Comparison of ENCODE assay signal across 13 cellular contexts in the genomic region with DNA sequence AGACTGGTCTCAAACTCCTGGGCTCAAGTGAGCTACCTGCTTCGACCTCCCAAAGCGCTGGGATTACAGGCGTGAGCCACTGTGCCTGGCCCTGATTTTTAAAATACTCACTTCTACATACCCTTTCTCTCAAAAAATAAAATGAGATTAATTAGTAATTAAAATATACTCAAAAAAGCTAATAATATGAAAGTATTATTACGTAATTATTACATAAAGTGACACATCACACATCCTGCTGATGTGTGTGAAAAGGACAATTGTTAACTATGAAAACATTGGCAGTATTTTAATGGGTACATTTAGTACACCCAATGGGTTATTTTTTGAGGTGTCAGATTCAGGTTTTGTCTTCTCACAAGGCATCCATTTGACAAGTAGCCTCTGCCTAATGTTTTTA. TPM values are rescaled to one million over a fixed set of nuclear protein-coding genes. Genes with fewer than 3 reads are reported as not detected.
A peak's percentile ranks its signal among the peaks of the same experiment; 100 is the strongest.
DNase-seq lines count a peak whose midpoint lies in the region; ATAC-seq and TF ChIP-seq lines count a peak whose summit lies in the region.
"Had no signal": no experiment of that assay in that cellular context is flagged by ENCODE, and none has a peak within 500 bp of the region (broad histone marks: within the 10 kb centered on the region; RNA-seq: fewer than 3 reads in every experiment).

No MANE protein-coding gene starts in this region.

- H4K20me1 ChIP-seq in IMR-90 (ENCODE audit: insufficient read depth, low read length): no peaks in the 10 kb centered on the region
- H4K20me1 ChIP-seq: BLaER1 treated with 17β-estradiol and CSF1 and Interleukin-3, amounts not matched to agents 10 nM and 100 nM had no signal

- DNase-seq in IMR-90 (no peak), dorsolateral prefrontal cortex (no peak), psoas muscle (no peak), ACHN (no peak), SIG-M5 (lab: John Stamatoyannopoulos, UW) (no peak), NCI-H510A (lab: John Stamatoyannopoulos, UW) (no peak)
- DNase-seq: CD4-positive, CD25-positive, alpha-beta regulatory T cell; GF-D8 had no signal

- no peak overlapping the region for H2BK120ac ChIP-seq in IMR-90 (ENCODE audit: low read depth, low read length)

- H4K8ac ChIP-seq in IMR-90 (ENCODE audit: low read depth in 2 of 2, low read length in 2 of 2): no peak overlapping the region

- CTCF ChIA-PET in IMR-90 (lab: Yijun Ruan, JAX): no interaction called here

- no peak overlapping the region for H3K14ac ChIP-seq in IMR-90 (replicated peaks; ENCODE audit: low read depth, low read length)

- no peak overlapping the region for H3K9ac ChIP-seq in IMR-90 (ENCODE audit: low read depth, low read length)
- H3K9ac ChIP-seq: BLaER1 treated with 17β-estradiol and CSF1 and Interleukin-3, amounts not matched to agents 10 nM and 100 nM had no signal

- no peak for TF ChIP-seq POLR2A in IMR-90 (IDR thresholded peaks at IDR 0.05; ENCODE audit: low read depth, low read length)

- H3K27me3 ChIP-seq in IMR-90 (ENCODE audit: control insufficient read depth, insufficient read depth, low read length): no peaks in the 10 kb centered on the region
- H3K27me3 ChIP-seq in dorsolateral prefrontal cortex: no peaks in the 10 kb centered on the region
- H3K27me3 ChIP-seq in psoas muscle (ENCODE audit: insufficient read depth in 3 of 3, low read length in 2 of 3): no peaks in the 10 kb centered on the region
- H3K27me3 ChIP-seq: BLaER1 treated with 17β-estradiol and CSF1 and Interleukin-3, amounts not matched to agents 10 nM and 100 nM had no signal

- 0 out of 2 replicates have a peak overlapping the region, but pooled peaks have one; percentile 51 for H2AK5ac ChIP-seq in IMR-90 (ENCODE audit: low read depth, low read length)

- TF ChIP-seq CTCF in IMR-90 (conservative IDR thresholded peaks at IDR 0.05; ENCODE audit: low read depth, low read length) (no peak), dorsolateral prefrontal cortex (IDR thresholded peaks at IDR 0.05 in 54 of 56, conservative IDR thresholded peaks at IDR 0.05 in 2 of 56; ENCODE audit: low read depth in 1 of 56, partially characterized antibody in 56 of 56) (no peak), psoas muscle (IDR thresholded peaks at IDR 0.05) (no peak)

- H3K4ac ChIP-seq in IMR-90 (ENCODE audit: low read depth, low read length): no peak overlapping the region

- no peak overlapping the region for H4K91ac ChIP-seq in IMR-90 (ENCODE audit: insufficient read depth, low read depth, low read length)

- H2BK5ac ChIP-seq in IMR-90 (ENCODE audit: low read depth, low read length, poor library complexity, severe bottlenecking): no peak overlapping the region

- H3K56ac ChIP-seq in IMR-90 (ENCODE audit: extremely low read depth, insufficient read depth, low read length): no peak overlapping the region

- H2BK20ac ChIP-seq in IMR-90 (ENCODE audit: low read depth, low read length): no peak overlapping the region

- POLR2A ChIA-PET in IMR-90 (lab: Charles Lee; ENCODE audit: unreplicated experiment): no interaction called here

- peak overlapping the region; percentile 56; the same call in 2 of the 3 replicates for H2BK15ac ChIP-seq in IMR-90 (ENCODE audit: low read depth, low read length)

- no TSS peak for BruUV-seq in IMR-90 (replicated peaks; lab: Mats Ljungman, UMichigan)

- H3K4me3 ChIP-seq in IMR-90 (ENCODE audit: insufficient read depth, low read depth, low read length): no peak overlapping the region
- H3K4me3 ChIP-seq in dorsolateral prefrontal cortex: no peak overlapping the region
- no peak overlapping the region for H3K4me3 ChIP-seq in psoas muscle
- H3K4me3 ChIP-seq: BLaER1 treated with 17β-estradiol and CSF1 and Interleukin-3, amounts not matched to agents 10 nM and 100 nM had no signal

- H3K4me1 ChIP-seq in IMR-90 (ENCODE audit: control insufficient read depth, insufficient read depth, low read length) (peaks cover 12% of the 10 kb centered on the region), psoas muscle (peaks cover 30% of the 10 kb centered on the region)

- in situ Hi-C loops in IMR-90 (cut with MboI; ENCODE audit: low sequenced_read_pairs) (no loop called here), ACHN (cut with HindIII; ENCODE audit: low pct_ligation_motif_present, low pct_unique_long_range_greater_than_20kb, low sequenced_read_pairs) (no loop called here)

- no peak for TF ChIP-seq RAD21 in IMR-90 (IDR thresholded peaks at IDR 0.05; ENCODE audit: low read length)

- no peak overlapping the region for H4K5ac ChIP-seq in IMR-90 (ENCODE audit: low read depth, low read length)

- H3K9me1 ChIP-seq in IMR-90 (ENCODE audit: insufficient read depth, low read length): peaks cover 12% of the 10 kb centered on the region

- H3K36me3 ChIP-seq in IMR-90 (ENCODE audit: control insufficient read depth, insufficient read depth, low read length) (no peaks in the 10 kb centered on the region), psoas muscle (ENCODE audit: insufficient read depth in 1 of 2, low read depth in 1 of 2) (no peaks in the 10 kb centered on the region)
- H3K36me3 ChIP-seq: BLaER1 treated with 17β-estradiol and CSF1 and Interleukin-3, amounts not matched to agents 10 nM and 100 nM had no signal

- dilution Hi-C loops in IMR-90 (cut with HindIII; ENCODE audit: low sequenced_read_pairs, unreplicated experiment): no loop called here

- intact Hi-C loops in IMR-90 (cut with micrococcal nuclease): no loop called here
- intact Hi-C loops in dorsolateral prefrontal cortex (cut with DNase I): loop anchor here (2.0 kb wide), 2 partner anchors 21 to 31 kb away; a partner anchor contains a TSS
- intact Hi-C loops in psoas muscle (cut with DNase I): no loop called here

- H3K27ac ChIP-seq in IMR-90 (ENCODE audit: insufficient read depth, low read length) (no peak overlapping the region), dorsolateral prefrontal cortex (peak overlapping the region in 56 of 59 donors; percentile 83 to 100 (median 98)), psoas muscle (peak overlapping the region; percentile 82), temporal lobe (ENCODE audit: low read depth, low read length) (peak overlapping the region; percentile 98)
- H3K27ac ChIP-seq: 22Rv1; BLaER1 treated with 17β-estradiol and CSF1 and Interleukin-3, amounts not matched to agents 10 nM and 100 nM; HL-60 had no signal

- H3K9me3 ChIP-seq in IMR-90 (ENCODE audit: control insufficient read depth, insufficient read depth, low read length) (0 out of 2 replicates have a peak, but pooled peaks cover 2% of the 10 kb centered on the region), psoas muscle (no peaks in the 10 kb centered on the region)

- no peak overlapping the region for H2AFZ ChIP-seq in IMR-90 (replicated peaks; ENCODE audit: low read length, poor library complexity)

- H3K4me2 ChIP-seq in IMR-90 (ENCODE audit: low read depth, low read length): no peak overlapping the region

- no peak overlapping the region for H3K18ac ChIP-seq in IMR-90 (ENCODE audit: low read depth, low read length)

- no peaks in the 10 kb centered on the region for H3K79me1 ChIP-seq in IMR-90 (ENCODE audit: low read depth in 1 of 2, low read length in 2 of 2)

- no CpG with 5 or more reads among the region's 4 CpGs for WGBS in IMR-90 (ENCODE audit: extremely low coverage in 2 of 2, insufficient read length in 1 of 2), 2 experiments
- WGBS in psoas muscle, 3 donors: 97 to 98% (median 97%) methylated on average over 4 of the region's 4 CpGs

- H3K23ac ChIP-seq in IMR-90 (ENCODE audit: low read depth, low read length): no peak overlapping the region

- ATAC-seq in IMR-90 (ENCODE audit: low read depth): no peak
- no peak for ATAC-seq in psoas muscle
- ATAC-seq: HCT116 had no signal

- no peak overlapping the region for H2AK9ac ChIP-seq in IMR-90 (replicated peaks; ENCODE audit: low read depth, low read length, poor library complexity)

TF ChIP-seq in IMR-90, 13 proteins besides CTCF, POLR2A, EP300 and RAD21 (continues in another document):
- TF ChIP-seq CEBPB (IDR thresholded peaks at IDR 0.05; ENCODE audit: low read depth, low read length) (no peak), SMC3 (IDR thresholded peaks at IDR 0.05; ENCODE audit: low read depth, low read length) (no peak), MAZ (IDR thresholded peaks at IDR 0.05; ENCODE audit: borderline replicate concordance, low read depth, low read length) (no peak), CHD1 (IDR thresholded peaks at IDR 0.05; ENCODE audit: low read depth, low read length) (no peak), RFX5 (IDR thresholded peaks at IDR 0.05; ENCODE audit: low read depth, low read length) (no peak), MAFK (IDR thresholded peaks at IDR 0.05; ENCODE audit: low read depth, low read length) (no peak), BHLHE40 (IDR thresholded peaks at IDR 0.05; ENCODE audit: low read depth, low read length) (no peak), RCOR1 (IDR thresholded peaks at IDR 0.05; ENCODE audit: insufficient replicate concordance, low read length) (no peak), MXI1 (IDR thresholded peaks at IDR 0.05; ENCODE audit: borderline replicate concordance, low read depth, low read length) (no peak), NFE2L2 (IDR thresholded peaks at IDR 0.05; ENCODE audit: low read depth, low read length) (no peak)
- TF ChIP-seq, protein P1, sequence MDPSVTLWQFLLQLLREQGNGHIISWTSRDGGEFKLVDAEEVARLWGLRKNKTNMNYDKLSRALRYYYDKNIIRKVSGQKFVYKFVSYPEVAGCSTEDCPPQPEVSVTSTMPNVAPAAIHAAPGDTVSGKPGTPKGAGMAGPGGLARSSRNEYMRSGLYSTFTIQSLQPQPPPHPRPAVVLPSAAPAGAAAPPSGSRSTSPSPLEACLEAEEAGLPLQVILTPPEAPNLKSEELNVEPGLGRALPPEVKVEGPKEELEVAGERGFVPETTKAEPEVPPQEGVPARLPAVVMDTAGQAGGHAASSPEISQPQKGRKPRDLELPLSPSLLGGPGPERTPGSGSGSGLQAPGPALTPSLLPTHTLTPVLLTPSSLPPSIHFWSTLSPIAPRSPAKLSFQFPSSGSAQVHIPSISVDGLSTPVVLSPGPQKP (IDR thresholded peaks at IDR 0.05; ENCODE audit: borderline replicate concordance, low read depth, low read length): no peak

RNA-seq across cellular contexts. Expression of a gene that starts 21.4 kb away (rescaled TPM):
- total RNA-seq in IMR-90 (2012; rRNA removed) (16.1 and 17.6 TPM in 2 replicates), dorsolateral prefrontal cortex (100 to 1,000 TPM; 126 to 274 (median 183) TPM), psoas muscle (10 to 100 TPM; 15.5 to 38.3 (median 27.1) TPM), temporal lobe (56.5 TPM)
- polyA plus RNA-seq in IMR-90 (2012; rRNA removed) (26.8 and 30.0 TPM in 2 replicates), psoas muscle (1 to 10 TPM; 2.1 to 6.9 (median 3.5) TPM)
- 10.9 and 13.3 TPM in 2 replicates for polyA plus RNA-seq in IMR-90 (2012; cell fraction: cytosol; rRNA removed)
- polyA plus RNA-seq in IMR-90 (2012; cell fraction: nucleus; rRNA removed; ENCODE audit: low replicate concordance): 92.0 and 112 TPM in 2 replicates

RNA-seq across cellular contexts. Expression of a gene that starts 32.0 kb away (rescaled TPM):
- total RNA-seq in IMR-90 (2012; rRNA removed) (10.6 and 12.2 TPM in 2 replicates), dorsolateral prefrontal cortex (10 to 100 TPM; 40.8 to 77.7 (median 61.3) TPM), psoas muscle (10 to 100 TPM; 17.6 to 23.4 (median 19.8) TPM), temporal lobe (14.8 TPM)
- polyA plus RNA-seq in IMR-90 (2012; rRNA removed) (17.8 and 18.5 TPM in 2 replicates), psoas muscle (10 to 100 TPM; 11.2 to 19.0 (median 15.2) TPM)
- polyA plus RNA-seq in IMR-90 (2012; cell fraction: cytosol; rRNA removed): 12.2 and 14.4 TPM in 2 replicates
- polyA plus RNA-seq in IMR-90 (2012; cell fraction: nucleus; rRNA removed; ENCODE audit: low replicate concordance): 12.7 and 13.0 TPM in 2 replicates

Comparison
In these comparisons a context has a peak if more than half of its experiments do, and no peak if none do; other contexts are left out.
1. intact Hi-C loops: an anchor here in dorsolateral prefrontal cortex (2.0 kb wide); none called in IMR-90 and psoas muscle.